In the genomic region with DNA sequence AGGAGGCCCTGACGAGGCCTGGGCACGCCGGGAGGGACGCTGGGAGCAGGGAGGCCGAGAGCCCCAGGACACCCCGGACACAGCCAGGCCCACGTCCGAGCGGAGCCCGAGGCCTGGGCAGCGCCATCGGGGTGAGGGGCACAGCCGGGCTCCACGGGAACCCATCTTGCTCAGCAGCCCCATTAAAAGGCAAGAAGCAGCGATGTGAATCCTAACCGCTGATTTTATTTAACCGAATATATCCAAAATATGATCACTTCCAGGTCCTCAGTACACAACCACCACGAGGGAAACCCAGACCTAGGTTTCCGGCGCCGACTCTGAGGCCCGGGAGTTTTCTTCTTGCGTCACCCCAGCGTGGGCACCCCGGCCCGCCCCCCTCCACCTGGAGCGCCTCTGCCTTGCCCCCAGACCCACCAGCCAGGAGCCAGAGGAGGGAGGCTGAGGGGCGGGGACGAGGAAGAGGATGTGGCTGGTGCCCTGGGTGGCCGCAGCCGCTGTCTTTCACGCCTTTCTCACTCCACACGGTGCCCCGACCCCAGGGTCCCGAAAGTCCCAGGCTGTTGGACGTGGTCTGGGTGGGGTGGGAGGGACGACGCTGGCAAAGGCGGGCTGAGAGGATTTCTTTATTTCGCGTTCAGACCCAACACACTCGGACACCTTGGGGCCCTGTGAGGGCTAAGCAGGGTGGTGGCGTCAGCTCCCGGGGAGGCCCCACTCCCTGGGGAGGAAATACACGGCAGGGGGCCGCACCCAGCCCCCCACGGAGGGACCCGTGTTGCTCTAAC, we compare ENCODE assay signal across 30 cellular contexts. TPM values are rescaled to one million over a fixed set of nuclear protein-coding genes. Genes with fewer than 3 reads are reported as not detected.
DNase-seq lines count a peak whose midpoint lies in the region; ATAC-seq, FAIRE-seq and TF ChIP-seq lines count a peak whose summit lies in the region.
"Had no signal": no experiment of that assay in that cellular context is flagged by ENCODE, and none has a peak within 500 bp of the region (broad histone marks: within the 10 kb centered on the region; RNA-seq: fewer than 3 reads in every experiment).

No MANE protein-coding gene starts in this region.

- H4K20me1 ChIP-seq in BLaER1, result no peaks in the 10 kb centered on the region
- no peaks in the 10 kb centered on the region for H4K20me1 ChIP-seq in GM12878 (ENCODE audit: control insufficient read depth, insufficient read depth)
- no peaks in the 10 kb centered on the region for H4K20me1 ChIP-seq in neural progenitor cell (ENCODE audit: low read depth)

- H3K4me2 ChIP-seq in BLaER1 (peak overlapping the region; percentile 98), GM12878 (ENCODE audit: control insufficient read depth, insufficient read depth) (no peak overlapping the region), neural progenitor cell (no peak overlapping the region)
- H3K4me2 ChIP-seq: SK-N-SH had no signal

- no peaks in the 10 kb centered on the region for H3K9me3 Mint-ChIP-seq in neural progenitor cell
- H3K9me3 Mint-ChIP-seq: CD4-positive, CD25-positive, alpha-beta regulatory T cell had no signal

- no peak for TF ChIP-seq EP300 in GM12878 (IDR thresholded peaks at IDR 0.05; ENCODE audit: borderline replicate concordance in 1 of 2, control insufficient read depth in 1 of 2, low read depth in 2 of 2, low read length in 2 of 2)

- H3K36me3 ChIP-seq in BLaER1 (peaks cover 44% of the 10 kb centered on the region), GM12878 (ENCODE audit: control insufficient read depth in 2 of 2, insufficient read depth in 2 of 2, low read length in 1 of 2) (no peaks in the 10 kb centered on the region), neural progenitor cell (no peaks in the 10 kb centered on the region)
- H3K36me3 ChIP-seq: MG63 had no signal

- no peak overlapping the region for H3K27ac Mint-ChIP-seq in neural progenitor cell
- H3K27ac Mint-ChIP-seq: CD4-positive, CD25-positive, alpha-beta regulatory T cell had no signal

- H3K9ac ChIP-seq in BLaER1, result peak overlapping the region; percentile 83
- H3K9ac ChIP-seq in GM12878 (ENCODE audit: control insufficient read depth, insufficient read depth, low read length), result no peak overlapping the region
- no peak overlapping the region for H3K9ac ChIP-seq in neural progenitor cell
- H3K9ac ChIP-seq: SK-N-SH had no signal

- H2AFZ ChIP-seq in GM12878 (ENCODE audit: control insufficient read depth, low read depth, low read length), result no peak overlapping the region
- H2AFZ ChIP-seq in neural progenitor cell (replicated peaks), result no peak overlapping the region

- intact Hi-C loops in GM12878 (cut with micrococcal nuclease; ENCODE audit: unreplicated experiment), result no loop called here

- no peaks in the 10 kb centered on the region for H3F3A ChIP-seq in neural progenitor cell (ENCODE audit: low read depth)

- RAD21 ChIA-PET in GM12878 (lab: Charles Lee; ENCODE audit: unreplicated experiment), result no interaction called here

- in situ Hi-C loops in GM12878 (cut with MboI), result no loop called here

- H3K27ac ChIP-seq in BLaER1 (peak overlapping the region; percentile 99), GM12878 (ENCODE audit: control insufficient read depth, insufficient read depth) (no peak overlapping the region), neural progenitor cell (peak overlapping the region; percentile 6)

- no peaks in the 10 kb centered on the region for H3K4me1 Mint-ChIP-seq in neural progenitor cell
- H3K4me1 Mint-ChIP-seq: CD4-positive, CD25-positive, alpha-beta regulatory T cell had no signal

- POLR2A ChIA-PET in GM12878 (lab: Charles Lee), result no interaction called here

- H3K36me3 Mint-ChIP-seq in neural progenitor cell, result no peaks in the 10 kb centered on the region
- H3K36me3 Mint-ChIP-seq: CD4-positive, CD25-positive, alpha-beta regulatory T cell had no signal

- no TSS peak for BruUV-seq in GM12878 (replicated peaks; lab: Mats Ljungman, UMichigan)

- H3K27me3 Mint-ChIP-seq in neural progenitor cell (ENCODE audit: insufficient read depth, low read depth), result peaks cover 3% of the 10 kb centered on the region
- H3K27me3 Mint-ChIP-seq: CD4-positive, CD25-positive, alpha-beta regulatory T cell had no signal

- no peaks in the 10 kb centered on the region for H3K27me3 ChIP-seq in BLaER1
- no peaks in the 10 kb centered on the region for H3K27me3 ChIP-seq in GM12878 (replicated peaks in 1 of 2; ENCODE audit: control insufficient read depth in 2 of 2, insufficient read depth in 2 of 2, low read length in 1 of 2)
- no peaks in the 10 kb centered on the region for H3K27me3 ChIP-seq in neural progenitor cell
- H3K27me3 ChIP-seq: MG63 had no signal

- CTCF ChIA-PET in GM12878 (lab: Yijun Ruan, JAX), result interaction anchor here (1.5 kb wide), 1 partner anchor 81 kb away, joined by 3 read pairs; no protein-coding TSS in a partner anchor

- H3K4me3 ChIP-seq in BLaER1 (peak overlapping the region; percentile 53), GM12878 (no peak overlapping the region), neural progenitor cell (no peak overlapping the region)
- H3K4me3 ChIP-seq: K562, MG63 had no signal

- H3K4me1 ChIP-seq in BLaER1 (peaks cover 72% of the 10 kb centered on the region), GM12878 (ENCODE audit: control insufficient read depth, insufficient read depth, low read length) (no peaks in the 10 kb centered on the region), neural progenitor cell (no peaks in the 10 kb centered on the region)
- H3K4me1 ChIP-seq: Caco-2 had no signal

- no peak for FAIRE-seq in GM12878 (lab: Jason Lieb, UNC)
- FAIRE-seq: GM12891, K562 had no signal

- TF ChIP-seq POLR2A in GM12878 (IDR thresholded peaks at IDR 0.05; ENCODE audit: low read depth, low read length), result no peak

- DNase-seq in GM12878 (ENCODE audit: low read depth, low spot score), result no peak
- DNase-seq in neural progenitor cell (ENCODE audit: low spot score), result no peak
- no peak for DNase-seq in NOMO-1 (lab: John Stamatoyannopoulos, UW; ENCODE audit: unreplicated experiment in 2 of 2)
- DNase-seq in activated CD4-positive, CD25-positive, alpha-beta regulatory T cell (lab: John Stamatoyannopoulos, UW), result no peak
- DNase-seq in NCI-H446 treated with DMSO at 0.1 percent for 48 hours (lab: John Stamatoyannopoulos, UW), result no peak
- DNase-seq in effector CD4-positive, alpha-beta T cell, result no peak
- DNase-seq: AML-193; Caco-2; CD4-positive, CD25-positive, alpha-beta regulatory T cell; DMS 273 treated with DMSO at 0.1 percent for 48 hours; DND-41; MG63; NCI-H1092; NCI-H1436 treated with DMSO at 0.1 percent for 48 hours; NCI-H1930; NCI-H2227 treated with DMSO at 0.1 percent for 48 hours; NCI-H510A treated with DMSO at 0.1 percent for 48 hours; NCI-H774; NK-92 treated with Interleukin-12 subunit alpha and Interleukin-12 subunit beta, amount 100 ng/mL, for 24 hours; SIG-M5; SK-N-SH had no signal

- ATAC-seq in HG03354 (IDR thresholded peaks at IDR 0.05; ENCODE audit: poor library complexity, severe bottlenecking, unreplicated experiment), result peak; percentile 58
- peak; percentile 34 for ATAC-seq in GM12878
- ATAC-seq: K562, Panc1 had no signal

- no peaks in the 10 kb centered on the region for H3K79me2 ChIP-seq in GM12878 (ENCODE audit: control insufficient read depth, insufficient read depth, low read length)
- no peaks in the 10 kb centered on the region for H3K79me2 ChIP-seq in neural progenitor cell (ENCODE audit: low read depth)

- TF ChIP-seq RAD21 in GM12878 (IDR thresholded peaks at IDR 0.05; ENCODE audit: insufficient read depth, low read depth, low read length), result no peak

- 44% methylated on average over 43 of the region's 48 CpGs for WGBS in GM12878 (ENCODE audit: insufficient coverage, insufficient replicate concordance, low lambda C conversion rate, missing lambda C conversion rate)

- TF ChIP-seq CTCF in GM12878 (IDR thresholded peaks at IDR 0.05 in 2 of 3, conservative IDR thresholded peaks at IDR 0.05 in 1 of 3; ENCODE audit: control insufficient read depth in 2 of 3, extremely low read depth in 1 of 3, insufficient read depth in 1 of 3, low read depth in 3 of 3, low read length in 3 of 3) (no peak), neural progenitor cell (IDR thresholded peaks at IDR 0.05) (no peak)

- H3K9me3 ChIP-seq in BLaER1, result no peaks in the 10 kb centered on the region
- no peaks in the 10 kb centered on the region for H3K9me3 ChIP-seq in GM12878 (replicated peaks; ENCODE audit: control insufficient read depth, insufficient read depth, low read length)
- no peaks in the 10 kb centered on the region for H3K9me3 ChIP-seq in neural progenitor cell (ENCODE audit: low read depth)
- H3K9me3 ChIP-seq: Caco-2, MG63, SK-N-SH had no signal

- no peak overlapping the region for H3K4me3 Mint-ChIP-seq in neural progenitor cell
- H3K4me3 Mint-ChIP-seq: CD4-positive, CD25-positive, alpha-beta regulatory T cell had no signal

- SMC1A ChIA-PET in GM12878 (lab: Charles Lee; ENCODE audit: uncharacterized antibody, unreplicated experiment), result no interaction called here

RNA-seq across cellular contexts. Expression of gene CCDC154, which starts 0.6 kb away (rescaled TPM):
- 0.42 and 0.46 TPM in 2 replicates for total RNA-seq in GM12878 (2013; cell fraction: nucleolus; rRNA removed)
- 0.06 and 0.11 TPM in 2 replicates for total RNA-seq in GM12878 (2014; rRNA removed)
- not detected in 2 replicates for total RNA-seq in GM12878 (2014; rRNA removed; fragmentation: Illumina TruSeq; extraction: Trizol)
- 0.21 and 0.26 TPM in 2 replicates for total RNA-seq in GM12878 (2021)
- polyA plus RNA-seq in GM12878 (2011; ENCODE audit: low read depth), result not detected
- not detected in 2 replicates for polyA plus RNA-seq in GM12878 (2011; rRNA removed)
- polyA plus RNA-seq in GM12878 (2011; cell fraction: cytosol; rRNA removed), result not detected in 2 replicates
- polyA plus RNA-seq in GM12878 (2011; cell fraction: nucleus; rRNA removed), result 0.19 and 0.37 TPM in 2 replicates
- 0.08 and 0.37 TPM in 2 replicates for polyA plus RNA-seq in GM12878 (2012)
- polyA plus RNA-seq in GM12878 (2014; fragmentation: Illumina TruSeq; extraction: Trizol), result not detected in 2 replicates
- polyA plus RNA-seq in GM12878 (2014; fragmentation: Nextera tagmentation; extraction: Ambion mirVana), result not detected
- 0.33 TPM in 1 of 2 replicates, not detected in the other for polyA plus RNA-seq in GM12878 (2014; rRNA removed)
- under 1 TPM in 1 of 2 experiments, not detected in 1; 0.25 TPM for polyA plus RNA-seq in GM12878 (2016; fragmentation: Nextera tagmentation; extraction: Ambion mirVana)
- not detected in 2 replicates for polyA minus RNA-seq in GM12878 (2011; rRNA and poly(A)+ RNA removed)
- not detected in 2 replicates for polyA minus RNA-seq in GM12878 (2011; cell fraction: cytosol; rRNA and poly(A)+ RNA removed)
- not detected in 2 replicates for polyA minus RNA-seq in GM12878 (2011; cell fraction: nucleus; rRNA and poly(A)+ RNA removed)
- total RNA-seq in neural progenitor cell (ENCODE audit: low replicate concordance), result 0.28 TPM in 1 of 2 replicates, not detected in the other
- total RNA-seq: H4 had no signal
- polyA plus RNA-seq: CD4-positive, CD25-positive, alpha-beta regulatory T cell had no signal

RNA-seq across cellular contexts. Expression of gene PERCC1, which starts 14.0 kb away (rescaled TPM):
- total RNA-seq in GM12878 (2013; cell fraction: nucleolus; rRNA removed), result not detected in 2 replicates
- total RNA-seq in GM12878 (2014; rRNA removed) (not detected in 2 replicates), GM12878 (2014; rRNA removed; fragmentation: Illumina TruSeq; extraction: Trizol) (not detected in 2 replicates), GM12878 (2021) (not detected in 2 replicates), neural progenitor cell (ENCODE audit: low replicate concordance) (1.1 TPM in 1 of 2 replicates, not detected in the other)
- polyA plus RNA-seq in GM12878 (2011; ENCODE audit: low read depth), result not detected
- polyA plus RNA-seq in GM12878 (2011; rRNA removed) (not detected in 2 replicates), GM12878 (2014; fragmentation: Illumina TruSeq; extraction: Trizol) (not detected in 2 replicates), GM12878 (2014; fragmentation: Nextera tagmentation; extraction: Ambion mirVana) (not detected), GM12878 (2014; rRNA removed) (not detected in 2 replicates), GM12878 (2016; fragmentation: Nextera tagmentation; extraction: Ambion mirVana) (not detected)
- polyA plus RNA-seq in GM12878 (2011; cell fraction: cytosol; rRNA removed), result not detected in 2 replicates
- not detected in 2 replicates for polyA plus RNA-seq in GM12878 (2011; cell fraction: nucleus; rRNA removed)
- polyA plus RNA-seq in GM12878 (2012), result not detected in 2 replicates
- not detected in 2 replicates for polyA minus RNA-seq in GM12878 (2011; rRNA and poly(A)+ RNA removed)
- polyA minus RNA-seq in GM12878 (2011; cell fraction: cytosol; rRNA and poly(A)+ RNA removed), result not detected in 2 replicates
- not detected in 2 replicates for polyA minus RNA-seq in GM12878 (2011; cell fraction: nucleus; rRNA and poly(A)+ RNA removed)
- total RNA-seq: A172; CD4-positive, CD25-positive, alpha-beta regulatory T cell; H4; K562; LHCN-M2 had no signal
- polyA plus RNA-seq: AG04450; CD4-positive, CD25-positive, alpha-beta regulatory T cell; K562; SK-N-SH had no signal

RNA-seq across cellular contexts. Expression of gene UQCC4, which starts 24.4 kb away (rescaled TPM):
- 7.8 and 10.6 TPM in 2 replicates for total RNA-seq in GM12878 (2013; cell fraction: nucleolus; rRNA removed)
- total RNA-seq in GM12878 (2014; rRNA removed) (23.8 and 29.2 TPM in 2 replicates), GM12878 (2014; rRNA removed; fragmentation: Illumina TruSeq; extraction: Trizol) (12.4 and 15.1 TPM in 2 replicates), GM12878 (2021) (21.9 and 23.7 TPM in 2 replicates), neural progenitor cell (ENCODE audit: low replicate concordance) (4.6 and 13.2 TPM in 2 replicates)
- 12.4 TPM for polyA plus RNA-seq in GM12878 (2011; ENCODE audit: low read depth)
- polyA plus RNA-seq in GM12878 (2011; rRNA removed) (24.5 and 32.9 TPM in 2 replicates), GM12878 (2014; fragmentation: Illumina TruSeq; extraction: Trizol) (4.1 and 9.2 TPM in 2 replicates), GM12878 (2014; fragmentation: Nextera tagmentation; extraction: Ambion mirVana) (1 to 10 TPM; 1.7 to 4.7 TPM), GM12878 (2014; rRNA removed) (25.4 and 27.1 TPM in 2 replicates), GM12878 (2016; fragmentation: Nextera tagmentation; extraction: Ambion mirVana) (10 to 100 TPM; 45.3 to 56.1 TPM)
- polyA plus RNA-seq in GM12878 (2011; cell fraction: cytosol; rRNA removed), result 41.9 and 49.1 TPM in 2 replicates
- 21.9 and 25.0 TPM in 2 replicates for polyA plus RNA-seq in GM12878 (2011; cell fraction: nucleus; rRNA removed)
- polyA plus RNA-seq in GM12878 (2012), result 15.1 and 16.1 TPM in 2 replicates
- polyA minus RNA-seq in GM12878 (2011; rRNA and poly(A)+ RNA removed), result 12.1 and 16.2 TPM in 2 replicates
- 6.8 and 7.5 TPM in 2 replicates for polyA minus RNA-seq in GM12878 (2011; cell fraction: cytosol; rRNA and poly(A)+ RNA removed)
- polyA minus RNA-seq in GM12878 (2011; cell fraction: nucleus; rRNA and poly(A)+ RNA removed), result 6.4 and 13.4 TPM in 2 replicates

RNA-seq across cellular contexts. Expression of gene CLCN7, which starts 29.9 kb away (rescaled TPM):
- 111 TPM in 2 replicates for total RNA-seq in GM12878 (2013; cell fraction: nucleolus; rRNA removed)
- total RNA-seq in GM12878 (2014; rRNA removed) (21.3 and 27.1 TPM in 2 replicates), GM12878 (2014; rRNA removed; fragmentation: Illumina TruSeq; extraction: Trizol) (7.7 and 7.8 TPM in 2 replicates), GM12878 (2021) (56.3 and 62.5 TPM in 2 replicates), neural progenitor cell (ENCODE audit: low replicate concordance) (11.5 and 33.4 TPM in 2 replicates)
- polyA plus RNA-seq in GM12878 (2011; ENCODE audit: low read depth), result 18.9 TPM
- polyA plus RNA-seq in GM12878 (2011; rRNA removed) (5.0 and 12.8 TPM in 2 replicates), GM12878 (2014; fragmentation: Illumina TruSeq; extraction: Trizol) (2.7 and 11.6 TPM in 2 replicates), GM12878 (2014; fragmentation: Nextera tagmentation; extraction: Ambion mirVana) (under 1 TPM; 0.04 to 0.18 TPM), GM12878 (2014; rRNA removed) (61.6 and 64.5 TPM in 2 replicates), GM12878 (2016; fragmentation: Nextera tagmentation; extraction: Ambion mirVana) (10 to 100 TPM; 36.7 to 38.0 TPM)
- polyA plus RNA-seq in GM12878 (2011; cell fraction: cytosol; rRNA removed), result 12.9 and 20.6 TPM in 2 replicates
- polyA plus RNA-seq in GM12878 (2011; cell fraction: nucleus; rRNA removed), result 292 and 389 TPM in 2 replicates
- polyA plus RNA-seq in GM12878 (2012), result 50.7 and 52.0 TPM in 2 replicates
- polyA minus RNA-seq in GM12878 (2011; rRNA and poly(A)+ RNA removed), result 17.0 and 18.1 TPM in 2 replicates
- 5.7 and 7.2 TPM in 2 replicates for polyA minus RNA-seq in GM12878 (2011; cell fraction: cytosol; rRNA and poly(A)+ RNA removed)
- polyA minus RNA-seq in GM12878 (2011; cell fraction: nucleus; rRNA and poly(A)+ RNA removed), result 47.1 and 65.3 TPM in 2 replicates

RNA-seq across cellular contexts. Expression of gene UNKL, which starts 30.4 kb away (rescaled TPM):
- total RNA-seq in GM12878 (2013; cell fraction: nucleolus; rRNA removed), result 59.6 and 66.8 TPM in 2 replicates
- total RNA-seq in GM12878 (2014; rRNA removed) (7.5 and 12.4 TPM in 2 replicates), GM12878 (2014; rRNA removed; fragmentation: Illumina TruSeq; extraction: Trizol) (3.5 and 5.4 TPM in 2 replicates), GM12878 (2021) (18.4 and 21.6 TPM in 2 replicates), neural progenitor cell (ENCODE audit: low replicate concordance) (6.1 and 25.4 TPM in 2 replicates)
- polyA plus RNA-seq in GM12878 (2011; ENCODE audit: low read depth), result 6.8 TPM
- polyA plus RNA-seq in GM12878 (2011; rRNA removed) (8.9 and 11.2 TPM in 2 replicates), GM12878 (2014; fragmentation: Illumina TruSeq; extraction: Trizol) (1.1 and 2.1 TPM in 2 replicates), GM12878 (2014; fragmentation: Nextera tagmentation; extraction: Ambion mirVana) (under 1 TPM; 0.40 to 0.57 TPM), GM12878 (2014; rRNA removed) (15.1 and 20.7 TPM in 2 replicates), GM12878 (2016; fragmentation: Nextera tagmentation; extraction: Ambion mirVana) (1 to 10 TPM; 8.6 to 9.6 TPM)
- polyA plus RNA-seq in GM12878 (2011; cell fraction: cytosol; rRNA removed), result 8.2 and 12.7 TPM in 2 replicates
- polyA plus RNA-seq in GM12878 (2011; cell fraction: nucleus; rRNA removed), result 109 and 131 TPM in 2 replicates
- 10.9 and 18.3 TPM in 2 replicates for polyA plus RNA-seq in GM12878 (2012)
- 4.3 and 6.6 TPM in 2 replicates for polyA minus RNA-seq in GM12878 (2011; rRNA and poly(A)+ RNA removed)
- polyA minus RNA-seq in GM12878 (2011; cell fraction: cytosol; rRNA and poly(A)+ RNA removed), result 6.7 and 10.3 TPM in 2 replicates
- polyA minus RNA-seq in GM12878 (2011; cell fraction: nucleus; rRNA and poly(A)+ RNA removed), result 14.6 and 20.2 TPM in 2 replicates
